1 cellular context compared by ENCODE assay signal in the genomic region with DNA sequence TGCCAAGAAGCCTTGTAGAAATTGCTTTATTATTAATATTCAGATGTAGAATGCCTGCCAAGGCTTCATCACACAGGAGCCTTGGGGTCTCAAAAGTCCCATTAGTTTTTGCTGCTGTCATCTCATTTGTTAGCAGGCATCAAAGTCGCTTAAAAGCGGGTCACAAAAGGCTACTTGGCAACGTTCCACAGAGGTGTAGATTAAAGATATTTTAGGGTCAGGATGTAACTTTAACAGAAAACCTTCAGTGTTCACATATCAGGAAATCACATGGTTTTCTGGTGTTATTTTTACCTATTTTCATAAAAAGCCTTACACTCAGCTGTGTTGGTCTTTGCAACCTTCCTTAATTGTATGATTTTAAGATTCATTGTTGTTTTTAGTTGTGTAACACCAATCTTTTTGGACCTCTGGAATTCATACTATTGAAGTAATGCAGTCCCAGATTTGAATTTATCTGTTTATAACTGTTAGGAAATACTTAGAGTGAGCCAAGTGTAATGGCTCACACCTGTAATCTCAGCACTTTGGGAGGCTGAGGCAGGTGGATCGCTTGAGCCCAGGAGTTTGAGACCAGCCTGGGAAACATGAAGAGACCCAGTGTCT.
TF ChIP-seq lines count a peak whose summit lies in the region.

No MANE protein-coding gene starts in this region.

TF ChIP-seq in K562, 482 proteins besides CTCF, POLR2A, EP300 and RAD21:
- peak; percentile 60 for TF ChIP-seq NFIC (IDR thresholded peaks at IDR 0.05)
- TF ChIP-seq ZNF146 (CRISPR knock-in tag; IDR thresholded peaks at IDR 0.05; ENCODE audit: unreplicated experiment) = no peak
- no peak for TF ChIP-seq CREB1 (IDR thresholded peaks at IDR 0.05)
- no peak for TF ChIP-seq CREB1 (CRISPR knock-in tag; IDR thresholded peaks at IDR 0.05)
- no peak for TF ChIP-seq NCOA6 (IDR thresholded peaks at IDR 0.05)
- TF ChIP-seq, protein P1, sequence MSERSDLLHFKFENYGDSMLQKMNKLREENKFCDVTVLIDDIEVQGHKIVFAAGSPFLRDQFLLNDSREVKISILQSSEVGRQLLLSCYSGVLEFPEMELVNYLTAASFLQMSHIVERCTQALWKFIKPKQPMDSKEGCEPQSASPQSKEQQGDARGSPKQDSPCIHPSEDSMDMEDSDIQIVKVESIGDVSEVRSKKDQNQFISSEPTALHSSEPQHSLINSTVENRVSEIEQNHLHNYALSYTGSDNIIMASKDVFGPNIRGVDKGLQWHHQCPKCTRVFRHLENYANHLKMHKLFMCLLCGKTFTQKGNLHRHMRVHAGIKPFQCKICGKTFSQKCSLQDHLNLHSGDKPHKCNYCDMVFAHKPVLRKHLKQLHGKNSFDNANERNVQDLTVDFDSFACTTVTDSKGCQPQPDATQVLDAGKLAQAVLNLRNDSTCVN (CRISPR knock-in tag; IDR thresholded peaks at IDR 0.05) = no peak
- TF ChIP-seq ETV5 (CRISPR knock-in tag; IDR thresholded peaks at IDR 0.05; ENCODE audit: low read depth) = no peak
- TF ChIP-seq ESRRB (CRISPR knock-in tag; IDR thresholded peaks at IDR 0.05; ENCODE audit: borderline replicate concordance) = no peak
